8 cellular contexts compared by ENCODE assay signal in the genomic region with DNA sequence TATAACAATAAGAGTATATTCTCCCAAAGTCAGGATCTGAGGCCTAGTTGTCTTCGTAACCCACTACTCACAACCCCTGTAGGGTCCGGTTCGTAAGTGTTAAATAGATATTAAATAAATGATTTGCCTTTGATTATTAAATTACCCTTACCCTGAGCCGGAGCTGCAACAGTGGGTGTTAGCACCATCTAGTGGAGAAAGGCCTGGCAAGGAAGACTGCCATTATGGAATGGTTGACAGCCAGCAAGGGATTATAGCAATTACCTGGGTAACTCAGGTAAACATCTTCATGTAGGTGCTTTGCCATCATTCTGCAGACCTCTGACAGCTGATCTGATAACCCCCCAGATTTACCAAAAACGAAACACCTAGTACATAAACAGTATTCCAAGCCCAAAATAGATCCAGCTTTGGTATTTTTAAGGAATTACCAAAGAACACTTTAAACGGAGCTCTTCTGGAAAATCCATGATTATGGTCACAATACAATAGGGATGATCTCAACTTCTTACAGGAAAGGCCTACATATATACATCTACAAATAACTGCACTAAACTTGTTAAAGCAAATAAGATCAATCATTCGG.
DNase-seq lines count a peak whose midpoint lies in the region; ATAC-seq, FAIRE-seq and TF ChIP-seq lines count a peak whose summit lies in the region.

No MANE protein-coding gene starts in this region.

- ATAC-seq in lower lobe of right lung (peak; percentile 65), GM18867 (IDR thresholded peaks at IDR 0.05; ENCODE audit: unreplicated experiment) (no peak)

- DNase-seq in GM19239 (ENCODE audit: insufficient read length, low spot score) (no peak), NCI-H748 treated with DMSO at 0.1 percent for 48 hours (lab: John Stamatoyannopoulos, UW) (peak; percentile 9), lower lobe of right lung (no peak), DMS79 treated with DMSO at 0.1 percent for 48 hours (lab: John Stamatoyannopoulos, UW) (no peak), ovary (no peak)
- DNase-seq in central memory CD4-positive, alpha-beta T cell = peak; percentile 2

- TF ChIP-seq CTCF in C4-2B (conservative IDR thresholded peaks at IDR 0.05) (peak; percentile 93), lower lobe of right lung (IDR thresholded peaks at IDR 0.05) (peak; percentile 78), ovary (IDR thresholded peaks at IDR 0.05) (no peak)

- no peak for TF ChIP-seq EP300 in ovary (IDR thresholded peaks at IDR 0.05)

- TF ChIP-seq POLR2A in ovary (IDR thresholded peaks at IDR 0.05) = no peak

- H3K27me3 ChIP-seq in lower lobe of right lung (ENCODE audit: low read depth) (no peaks in the 10 kb centered on the region), ovary (no peaks in the 10 kb centered on the region)

- H3K9me3 ChIP-seq in lower lobe of right lung = no peaks in the 10 kb centered on the region
- no peaks in the 10 kb centered on the region for H3K9me3 ChIP-seq in ovary

- FAIRE-seq in GM19239 (lab: Jason Lieb, UNC) = peak; percentile 64

- no peak overlapping the region for H3K27ac ChIP-seq in C4-2B
- no peak overlapping the region for H3K27ac ChIP-seq in lower lobe of right lung
- H3K27ac ChIP-seq in ovary = no peak overlapping the region

- H3K4me1 ChIP-seq in lower lobe of right lung (no peaks in the 10 kb centered on the region), ovary (ENCODE audit: insufficient read depth) (no peaks in the 10 kb centered on the region)

- WGBS in ovary, 3 donors = 41 to 49% (median 44%) methylated on average over 7 of the region's 7 CpGs

- intact Hi-C loops in lower lobe of right lung (cut with DNase I) = loop anchor here (5.0 kb wide), 1 partner anchor 996 kb away; no protein-coding TSS in a partner anchor
- intact Hi-C loops in ovary (cut with DNase I) = no loop called here

- no peaks in the 10 kb centered on the region for H3K36me3 ChIP-seq in lower lobe of right lung
- H3K36me3 ChIP-seq in ovary = no peaks in the 10 kb centered on the region

- H3K4me3 ChIP-seq in lower lobe of right lung = no peak overlapping the region
- no peak overlapping the region for H3K4me3 ChIP-seq in ovary

Comparison
In these comparisons a context has a peak if more than half of its experiments do, and no peak if none do; other contexts are left out.
1. CTCF ChIP-seq: peak in C4-2B (single experiment) and lower lobe of right lung (single experiment); none in ovary (0 of 3).
2. DNase-seq: peak in NCI-H748 treated with DMSO at 0.1 percent for 48 hours (single experiment) and central memory CD4-positive, alpha-beta T cell (single experiment); none in GM19239 (single experiment), lower lobe of right lung (single experiment), DMS79 treated with DMSO at 0.1 percent for 48 hours (single experiment) and ovary (0 of 5).